1 cellular context compared by ENCODE assay signal in the genomic region with DNA sequence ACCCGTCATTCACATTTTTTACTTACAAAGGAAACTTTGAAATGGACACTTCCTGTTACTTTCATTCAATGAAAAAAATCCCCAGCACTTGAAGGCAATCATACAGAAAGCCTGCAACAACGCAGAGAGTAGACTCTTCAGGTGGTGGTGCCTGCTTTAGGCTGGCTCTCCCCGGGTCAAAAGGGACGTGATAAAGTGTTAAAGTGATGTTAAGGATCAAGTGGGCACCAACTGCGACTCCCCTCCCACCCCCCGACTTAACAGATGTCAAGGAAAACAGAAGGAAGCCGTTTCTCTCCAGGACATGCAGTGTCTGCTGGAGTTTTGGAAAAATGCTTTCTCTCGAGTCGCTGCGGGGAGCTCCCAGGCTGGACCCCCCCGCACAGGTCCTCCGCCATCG.
TF ChIP-seq lines count a peak whose summit lies in the region.

No MANE protein-coding gene starts in this region.

TF ChIP-seq in H1, 55 proteins besides CTCF, POLR2A, EP300 and RAD21 (continued from another document):
- TF ChIP-seq POU5F1 (IDR thresholded peaks at IDR 0.05; ENCODE audit: low read depth, low read length) (no peak), YY1 (IDR thresholded peaks at IDR 0.05; ENCODE audit: low read depth, low read length) (0 out of 2 replicates have a peak, but pooled peaks have one; percentile 22), HDAC6 (IDR thresholded peaks at IDR 0.05; ENCODE audit: low read depth, low read length) (no peak), SP2 (IDR thresholded peaks at IDR 0.05; ENCODE audit: low read length) (no peak), KDM5A (IDR thresholded peaks at IDR 0.05; ENCODE audit: low read length) (no peak)
